ENCODE assay signal across 1 cellular context in the genomic region with DNA sequence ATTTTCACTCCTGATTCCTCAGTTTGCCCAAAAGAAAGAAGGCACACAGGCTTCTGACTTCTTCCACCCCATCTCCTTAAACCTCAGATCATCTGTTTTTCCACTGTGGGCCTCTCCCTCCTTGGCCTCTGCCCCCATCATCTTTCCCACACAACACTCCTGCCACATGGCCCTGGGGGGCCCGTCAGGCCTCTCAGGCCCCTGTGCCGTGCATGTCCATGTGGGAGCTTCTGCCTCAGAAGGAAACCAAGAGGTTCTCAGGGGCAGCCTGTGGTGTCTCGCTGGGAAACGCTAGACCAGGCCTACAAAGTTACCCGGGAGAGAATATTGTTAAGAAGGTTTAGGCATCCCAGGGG.
TF ChIP-seq lines count a peak whose summit lies in the region.

No MANE protein-coding gene starts in this region.

TF ChIP-seq in WTC11, 78 proteins besides CTCF, POLR2A, EP300 and RAD21 (continued from another document):
- TF ChIP-seq, protein P1, sequence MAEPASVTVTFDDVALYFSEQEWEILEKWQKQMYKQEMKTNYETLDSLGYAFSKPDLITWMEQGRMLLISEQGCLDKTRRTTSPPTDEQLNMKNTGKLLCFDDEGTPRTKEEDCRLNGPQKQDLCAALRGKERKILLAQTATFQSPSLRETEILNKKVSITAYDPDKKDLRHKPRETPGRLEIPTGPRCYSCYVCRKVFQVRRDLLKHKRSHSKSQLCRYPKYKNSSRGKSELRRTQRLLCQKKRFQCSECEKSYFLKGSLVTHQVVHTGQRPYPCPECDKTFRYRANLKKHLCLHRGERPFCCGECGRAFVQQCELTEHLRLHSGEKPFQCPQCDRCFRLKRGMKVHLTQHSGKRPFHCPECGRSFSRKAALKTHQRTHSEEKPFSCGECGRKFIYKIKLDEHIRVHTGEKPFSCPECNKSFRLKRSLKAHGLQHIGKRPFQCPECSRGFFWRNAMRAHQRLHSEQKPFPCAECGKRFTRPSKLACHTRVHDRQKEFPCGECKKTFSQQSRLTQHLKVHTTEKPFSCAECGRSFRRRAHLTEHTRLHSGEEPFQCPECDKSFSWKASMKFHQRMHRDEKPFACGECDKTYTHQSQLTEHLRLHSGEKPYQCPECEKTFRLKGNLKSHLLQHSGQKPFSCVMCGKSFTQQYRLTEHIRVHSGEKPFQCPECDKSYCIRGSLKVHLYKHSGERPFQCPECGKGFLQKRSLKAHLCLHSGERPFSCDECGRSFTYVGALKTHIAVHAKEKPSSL (CRISPR knock-in tag; conservative IDR thresholded peaks at IDR 0.05): no peak
- TF ChIP-seq CREB1 (CRISPR knock-in tag; IDR thresholded peaks at IDR 0.05) (no peak), MAX (CRISPR knock-in tag; IDR thresholded peaks at IDR 0.05) (no peak), FOXP1 (CRISPR knock-in tag; IDR thresholded peaks at IDR 0.05; ENCODE audit: borderline replicate concordance) (no peak), CREM (CRISPR knock-in tag; IDR thresholded peaks at IDR 0.05) (no peak), SMAD4 (CRISPR knock-in tag; IDR thresholded peaks at IDR 0.05) (no peak), JAZF1 (CRISPR knock-in tag; IDR thresholded peaks at IDR 0.05) (no peak), NR3C1 (CRISPR knock-in tag; conservative IDR thresholded peaks at IDR 0.05; ENCODE audit: low read depth) (no peak), FOXK1 (CRISPR knock-in tag; IDR thresholded peaks at IDR 0.05) (no peak), GTF2I (CRISPR knock-in tag; conservative IDR thresholded peaks at IDR 0.05) (no peak), ZNF532 (CRISPR knock-in tag; IDR thresholded peaks at IDR 0.05; ENCODE audit: borderline replicate concordance) (no peak)
- TF ChIP-seq, protein P2, sequence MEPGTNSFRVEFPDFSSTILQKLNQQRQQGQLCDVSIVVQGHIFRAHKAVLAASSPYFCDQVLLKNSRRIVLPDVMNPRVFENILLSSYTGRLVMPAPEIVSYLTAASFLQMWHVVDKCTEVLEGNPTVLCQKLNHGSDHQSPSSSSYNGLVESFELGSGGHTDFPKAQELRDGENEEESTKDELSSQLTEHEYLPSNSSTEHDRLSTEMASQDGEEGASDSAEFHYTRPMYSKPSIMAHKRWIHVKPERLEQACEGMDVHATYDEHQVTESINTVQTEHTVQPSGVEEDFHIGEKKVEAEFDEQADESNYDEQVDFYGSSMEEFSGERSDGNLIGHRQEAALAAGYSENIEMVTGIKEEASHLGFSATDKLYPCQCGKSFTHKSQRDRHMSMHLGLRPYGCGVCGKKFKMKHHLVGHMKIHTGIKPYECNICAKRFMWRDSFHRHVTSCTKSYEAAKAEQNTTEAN (CRISPR knock-in tag; IDR thresholded peaks at IDR 0.05): no peak
- TF ChIP-seq, protein P3, sequence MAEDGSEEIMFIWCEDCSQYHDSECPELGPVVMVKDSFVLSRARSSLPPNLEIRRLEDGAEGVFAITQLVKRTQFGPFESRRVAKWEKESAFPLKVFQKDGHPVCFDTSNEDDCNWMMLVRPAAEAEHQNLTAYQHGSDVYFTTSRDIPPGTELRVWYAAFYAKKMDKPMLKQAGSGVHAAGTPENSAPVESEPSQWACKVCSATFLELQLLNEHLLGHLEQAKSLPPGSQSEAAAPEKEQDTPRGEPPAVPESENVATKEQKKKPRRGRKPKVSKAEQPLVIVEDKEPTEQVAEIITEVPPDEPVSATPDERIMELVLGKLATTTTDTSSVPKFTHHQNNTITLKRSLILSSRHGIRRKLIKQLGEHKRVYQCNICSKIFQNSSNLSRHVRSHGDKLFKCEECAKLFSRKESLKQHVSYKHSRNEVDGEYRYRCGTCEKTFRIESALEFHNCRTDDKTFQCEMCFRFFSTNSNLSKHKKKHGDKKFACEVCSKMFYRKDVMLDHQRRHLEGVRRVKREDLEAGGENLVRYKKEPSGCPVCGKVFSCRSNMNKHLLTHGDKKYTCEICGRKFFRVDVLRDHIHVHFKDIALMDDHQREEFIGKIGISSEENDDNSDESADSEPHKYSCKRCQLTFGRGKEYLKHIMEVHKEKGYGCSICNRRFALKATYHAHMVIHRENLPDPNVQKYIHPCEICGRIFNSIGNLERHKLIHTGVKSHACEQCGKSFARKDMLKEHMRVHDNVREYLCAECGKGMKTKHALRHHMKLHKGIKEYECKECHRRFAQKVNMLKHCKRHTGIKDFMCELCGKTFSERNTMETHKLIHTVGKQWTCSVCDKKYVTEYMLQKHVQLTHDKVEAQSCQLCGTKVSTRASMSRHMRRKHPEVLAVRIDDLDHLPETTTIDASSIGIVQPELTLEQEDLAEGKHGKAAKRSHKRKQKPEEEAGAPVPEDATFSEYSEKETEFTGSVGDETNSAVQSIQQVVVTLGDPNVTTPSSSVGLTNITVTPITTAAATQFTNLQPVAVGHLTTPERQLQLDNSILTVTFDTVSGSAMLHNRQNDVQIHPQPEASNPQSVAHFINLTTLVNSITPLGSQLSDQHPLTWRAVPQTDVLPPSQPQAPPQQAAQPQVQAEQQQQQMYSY (CRISPR knock-in tag; IDR thresholded peaks at IDR 0.05): no peak
